Comparison of ENCODE assay signal across 20 cellular contexts in the genomic region with DNA sequence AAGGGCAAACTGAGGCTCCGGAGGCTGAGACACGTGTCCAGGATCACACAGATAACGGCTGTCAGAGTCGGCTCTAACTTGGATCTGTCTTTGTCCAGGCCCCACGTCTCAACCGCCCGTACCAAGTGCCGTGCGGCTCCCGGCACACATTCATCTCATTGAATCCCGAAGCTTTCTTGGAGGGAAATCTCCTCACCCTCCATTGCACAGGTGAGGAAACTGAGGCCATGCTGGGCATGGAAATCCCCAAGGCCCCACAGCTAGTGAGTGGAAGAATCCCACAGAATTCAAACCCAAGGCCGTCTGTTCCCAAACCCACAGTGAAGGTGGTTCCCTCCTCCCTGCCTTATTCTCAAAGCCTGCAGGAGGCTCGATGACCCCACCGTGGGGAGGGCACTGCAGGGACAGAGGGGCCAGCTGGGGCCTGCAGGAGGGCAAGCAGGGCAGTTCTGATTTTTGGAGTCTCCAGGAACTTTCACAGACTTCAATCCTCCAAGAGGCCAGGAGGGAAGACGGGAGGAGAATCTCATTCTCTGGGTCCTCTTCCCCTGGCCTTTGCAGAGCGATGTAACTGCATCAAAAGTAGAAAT.
"Had no signal": no experiment of that assay in that cellular context is flagged by ENCODE, and none has a peak within 500 bp of the region (broad histone marks: within the 10 kb centered on the region; RNA-seq: fewer than 3 reads in every experiment).

No MANE protein-coding gene starts in this region.

- ATAC-seq: activated T-cell treated with anti-CD3 and anti-CD28 coated beads, Interleukin-2, amount 50 U/mL, for 4 hours; pancreas; stimulated activated memory B cell treated with anti-CD40 and anti-IgM and Interleukin-4, amounts not matched to agents 10 μg/mL and 1 μg/mL and 100 μg/mL, for 72 hours; stimulated activated naive CD8-positive, alpha-beta T cell treated with anti-CD3 and anti-CD28 coated beads, Interleukin-15, amount 100 ng/mL, for 72 hours had no signal

- H3K4me1 Mint-ChIP-seq: stimulated activated memory B cell treated with anti-CD40 and anti-IgM and Interleukin-4, amounts not matched to agents 10 μg/mL and 1 μg/mL and 100 μg/mL, for 72 hours had no signal

- H3K9me3 Mint-ChIP-seq: activated T-cell treated with anti-CD3 and anti-CD28 coated beads, Interleukin-2, amount 50 U/mL, for 4 hours; nephron; stimulated activated memory B cell treated with anti-CD40 and anti-IgM and Interleukin-4, amounts not matched to agents 10 μg/mL and 1 μg/mL and 100 μg/mL, for 72 hours; stimulated activated naive CD8-positive, alpha-beta T cell treated with anti-CD3 and anti-CD28 coated beads, Interleukin-15, amount 100 ng/mL, for 72 hours had no signal

- H3K4me3 Mint-ChIP-seq: activated naive CD8-positive, alpha-beta T cell; activated T-cell treated with anti-CD3 and anti-CD28 coated beads, Interleukin-2, amount 50 U/mL, for 4 hours; nephron; stimulated activated memory B cell treated with anti-CD40 and anti-IgM and Interleukin-4, amounts not matched to agents 10 μg/mL and 1 μg/mL and 100 μg/mL, for 72 hours; stimulated activated naive CD8-positive, alpha-beta T cell treated with anti-CD3 and anti-CD28 coated beads, Interleukin-15, amount 100 ng/mL, for 72 hours had no signal

- H3K27ac Mint-ChIP-seq: activated naive CD8-positive, alpha-beta T cell; activated T-helper 2 cell treated with anti-CD3 and anti-CD28 coated beads, Interferon-gamma antibody, Interleukin-2, Interleukin-4, amounts not matched to agents 10 μg/mL and 5 μg/mL and 100 μg/mL, durations not matched to agents 14 hours and 24 hours and 36 hours; nephron; stimulated activated memory B cell treated with anti-CD40 and anti-IgM and Interleukin-4, amounts not matched to agents 10 μg/mL and 1 μg/mL and 100 μg/mL, for 72 hours; stimulated activated naive CD8-positive, alpha-beta T cell treated with anti-CD3 and anti-CD28 coated beads, Interleukin-15, amount 100 ng/mL, for 72 hours had no signal

- H3K36me3 Mint-ChIP-seq: activated naive CD8-positive, alpha-beta T cell; stimulated activated memory B cell treated with anti-CD40 and anti-IgM and Interleukin-4, amounts not matched to agents 10 μg/mL and 1 μg/mL and 100 μg/mL, for 72 hours had no signal

- DNase-seq: activated CD4-positive, alpha-beta T cell treated with anti-CD3 and anti-CD28 coated beads for 4 hours; activated CD4-positive, alpha-beta T cell treated with anti-CD3 and anti-CD28 coated beads, Interleukin-2, amount 50 U/mL, for 4 hours; activated naive CD4-positive, alpha-beta T cell treated with Interleukin-2 at 50 U/mL for 16 hours; activated T-cell treated with anti-CD3 and anti-CD28 coated beads, Interleukin-2, amount 50 U/mL, for 4 hours; anterior cingulate cortex; cortex of kidney; foreskin fibroblast; hippocampal formation; kidney; pancreas; retina; stimulated activated CD4-positive, alpha-beta T cell treated with anti-CD3 and anti-CD28 coated beads, Interleukin-1b, Interleukin-23, amount 100 ng/mL, for 48 hours; stimulated activated CD4-positive, alpha-beta T cell treated with anti-CD3 and anti-CD28 coated beads, Interleukin-4, amount 100 ng/mL, for 4 hours; stimulated activated naive CD8-positive, alpha-beta T cell treated with anti-CD3 and anti-CD28 coated beads, Interleukin-15, amount 100 ng/mL, for 72 hours; substantia nigra; upper lobe of left lung had no signal
